ENCODE assay signal across 1 cellular context in genomic region chr12:52826611-52827498, GRCh38.
TF ChIP-seq lines count a peak whose summit lies in the region.

No MANE protein-coding gene starts in this region.

TF ChIP-seq in HepG2, 621 proteins besides CTCF, POLR2A, EP300 and RAD21:
- TF ChIP-seq PATZ1 (CRISPR knock-in tag; IDR thresholded peaks at IDR 0.05) (no peak), RFX1 (IDR thresholded peaks at IDR 0.05) (no peak), FOSL1 (CRISPR knock-in tag; IDR thresholded peaks at IDR 0.05; ENCODE audit: borderline replicate concordance) (no peak), HOMEZ (CRISPR knock-in tag; IDR thresholded peaks at IDR 0.05; ENCODE audit: low read depth) (no peak), PAX8 (CRISPR knock-in tag; IDR thresholded peaks at IDR 0.05; ENCODE audit: borderline replicate concordance) (no peak), ZMYM3 (CRISPR knock-in tag; IDR thresholded peaks at IDR 0.05) (no peak), ZNF326 (CRISPR knock-in tag; IDR thresholded peaks at IDR 0.05; ENCODE audit: borderline replicate concordance) (no peak), ZSCAN25 (CRISPR knock-in tag; IDR thresholded peaks at IDR 0.05) (no peak), CREB3 (CRISPR knock-in tag; IDR thresholded peaks at IDR 0.05) (no peak), NFIC (IDR thresholded peaks at IDR 0.05; ENCODE audit: low read length) (no peak), WIZ (CRISPR knock-in tag; IDR thresholded peaks at IDR 0.05) (no peak), ZSCAN22 (CRISPR knock-in tag; IDR thresholded peaks at IDR 0.05) (no peak), E2F1 (CRISPR knock-in tag; IDR thresholded peaks at IDR 0.05) (no peak), POLR2AphosphoS2 (IDR thresholded peaks at IDR 0.05; ENCODE audit: low read depth, low read length) (no peak), POLR2AphosphoS5 (IDR thresholded peaks at IDR 0.05; ENCODE audit: low read depth, low read length) (no peak), ZNF207 (IDR thresholded peaks at IDR 0.05; ENCODE audit: borderline replicate concordance) (no peak)
